In genomic region chr13:20272104-20272503, GRCh38 we compare ENCODE assay signal across 10 cellular contexts. TPM values are rescaled to one million over a fixed set of nuclear protein-coding genes. Genes with fewer than 3 reads are reported as not detected.
"Had no signal": no experiment of that assay in that cellular context is flagged by ENCODE, and none has a peak within 500 bp of the region (broad histone marks: within the 10 kb centered on the region; RNA-seq: fewer than 3 reads in every experiment).

No MANE protein-coding gene starts in this region.

- H3K4me3 ChIP-seq: HAP-1, K562 had no signal

- DNase-seq: GOT3, H7, HFFc6, IMR-90, KG1 had no signal

- H3K4me1 ChIP-seq: HAP-1 had no signal

- FAIRE-seq: HTR-8/SVneo, K562 had no signal

- H3K9me3 Mint-ChIP-seq: HFFc6 had no signal

- H3K36me3 ChIP-seq: HAP-1 had no signal

- H3K27ac Mint-ChIP-seq: HFFc6 had no signal

- H3K9me3 ChIP-seq: HAP-1 had no signal

- H3K4me3 Mint-ChIP-seq: HFFc6 had no signal

- ATAC-seq: HCT116, K562 had no signal

RNA-seq across cellular contexts. Expression of gene GJB6, which starts 40.0 kb away (rescaled TPM):
- total RNA-seq: H4, H7, HFFc6, IMR-90, K562 had no signal
- polyA plus RNA-seq: IMR-90, K562 had no signal
